ENCODE assay signal across 1 cellular context in the genomic region with DNA sequence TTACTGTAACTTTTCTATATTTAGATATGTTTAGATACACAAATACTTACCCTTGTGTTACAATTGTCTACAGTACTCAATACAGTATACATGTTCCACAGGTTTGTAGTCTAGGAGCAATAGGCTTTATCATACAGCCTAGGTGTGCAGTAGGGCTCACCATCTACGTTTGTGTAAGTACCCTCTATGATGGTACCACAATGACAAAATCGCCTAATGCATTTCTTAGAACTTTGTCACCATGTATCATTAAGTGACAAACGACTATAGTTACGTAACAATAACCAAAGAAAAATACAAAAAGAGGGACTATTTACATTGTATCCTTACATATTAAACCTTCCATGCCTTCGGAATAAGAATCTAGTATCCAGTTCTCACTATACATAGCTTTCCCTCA.
TF ChIP-seq lines count a peak whose summit lies in the region.

No MANE protein-coding gene starts in this region.

TF ChIP-seq in HEK293, 187 proteins besides CTCF, POLR2A, EP300 and RAD21 (continued from another document):
- no peak for TF ChIP-seq ZBTB7A (tag by site-specific recombination; IDR thresholded peaks at IDR 0.05; ENCODE audit: low read depth)
